In genomic region chr22:25230760-25231159, GRCh38 we compare ENCODE assay signal across 13 cellular contexts. TPM values are rescaled to one million over a fixed set of nuclear protein-coding genes. Genes with fewer than 3 reads are reported as not detected.
DNase-seq lines count a peak whose midpoint lies in the region; FAIRE-seq and TF ChIP-seq lines count a peak whose summit lies in the region.
"Not testable (repeated sequence)": the region's sequence is repeated elsewhere in the genome, so short reads cannot be mapped to it uniquely, and the experiment has no call there.
"Had no signal": no experiment of that assay in that cellular context is flagged by ENCODE, and none has a peak within 500 bp of the region (broad histone marks: within the 10 kb centered on the region; RNA-seq: fewer than 3 reads in every experiment).

No MANE protein-coding gene starts in this region.

- H3K4me1 ChIP-seq in HEK293 (ENCODE audit: control insufficient read depth, insufficient read depth, low read length): not testable (repeated sequence)

- not testable (repeated sequence) for TF ChIP-seq CTCF in HEK293 (tag by site-specific recombination; IDR thresholded peaks at IDR 0.05); bronchial epithelial cell (IDR thresholded peaks at IDR 0.05; ENCODE audit: insufficient read depth, low read length, severe bottlenecking)

- CTCF ChIA-PET in HEK293 (lab: Yijun Ruan, JAX): interaction anchor here (1.8 to 6.3 kb wide), 2 partner anchors 28 to 103 kb away, joined by 6 to 43 read pairs; no protein-coding TSS in a partner anchor

- POLR2A ChIA-PET in HEK293 (lab: Yijun Ruan, JAX): not testable (repeated sequence)

- not testable (repeated sequence) for H3K36me3 ChIP-seq in HEK293 (ENCODE audit: control insufficient read depth in 2 of 2, insufficient read depth in 1 of 2, low read length in 2 of 2); bronchial epithelial cell (ENCODE audit: control insufficient read depth, insufficient read depth, low read length)

- not testable (repeated sequence) for DNase-seq in bronchial epithelial cell (ENCODE audit: low read depth); urothelium cell line (ENCODE audit: low spot score)

- H3K9me3 ChIP-seq in HEK293 (ENCODE audit: control insufficient read depth, insufficient read depth, low read depth, low read length): not testable (repeated sequence)

- not testable (repeated sequence) for H3K27me3 ChIP-seq in bronchial epithelial cell (ENCODE audit: control insufficient read depth, insufficient read depth, low read length)

- not testable (repeated sequence) for H3K4me3 ChIP-seq in HEK293 (ENCODE audit: low read depth, low read length); bronchial epithelial cell (ENCODE audit: low read depth, low read length)

- H3K27ac ChIP-seq in HEK293 (ENCODE audit: extremely low read depth, low read depth, low read length): not testable (repeated sequence)

- FAIRE-seq in bronchial epithelial cell (lab: Jason Lieb, UNC) (peak; percentile 66), urothelium cell line (lab: Jason Lieb, UNC) (peak; percentile 91)

TF ChIP-seq in HEK293, 187 proteins besides CTCF, POLR2A, EP300 and RAD21:
- peak; percentile 92 for TF ChIP-seq ZNF623 (tag by site-specific recombination; IDR thresholded peaks at IDR 0.05)

RNA-seq across cellular contexts. Expression of gene CRYBB2, which starts 11.3 kb away (rescaled TPM):
- not detected in 2 replicates for total RNA-seq in bronchial epithelial cell
- total RNA-seq: A172; A673; B cell; Caco-2; CD4-positive, alpha-beta memory T cell; CD4-positive, alpha-beta T cell; CD4-positive, CD25-positive, alpha-beta regulatory T cell; CD8-positive, alpha-beta memory T cell; CD8-positive, alpha-beta T cell; Daoy had no signal

RNA-seq across cellular contexts. Expression of gene CRYBB3, which starts 31.1 kb away (rescaled TPM):
- total RNA-seq in bronchial epithelial cell: not detected in 2 replicates
- total RNA-seq: A172; A673; B cell; Caco-2; CD4-positive, alpha-beta memory T cell; CD4-positive, alpha-beta T cell; CD4-positive, CD25-positive, alpha-beta regulatory T cell; CD8-positive, alpha-beta T cell; Daoy had no signal
